9 cellular contexts compared by ENCODE assay signal in genomic region chr1:67652800-67653199, GRCh38. TPM values are rescaled to one million over a fixed set of nuclear protein-coding genes. Genes with fewer than 3 reads are reported as not detected.
DNase-seq lines count a peak whose midpoint lies in the region; ATAC-seq and TF ChIP-seq lines count a peak whose summit lies in the region.
"Had no signal": no experiment of that assay in that cellular context is flagged by ENCODE, and none has a peak within 500 bp of the region (broad histone marks: within the 10 kb centered on the region; RNA-seq: fewer than 3 reads in every experiment).

No MANE protein-coding gene starts in this region.

- H3K27me3 Mint-ChIP-seq in osteocyte (ENCODE audit: unreplicated experiment), result no peaks in the 10 kb centered on the region

- no peak overlapping the region for H3K27ac Mint-ChIP-seq in osteocyte (ENCODE audit: unreplicated experiment)

- H3K4me3 Mint-ChIP-seq in osteocyte (ENCODE audit: unreplicated experiment), result no peak overlapping the region

- H3K36me3 Mint-ChIP-seq in osteocyte (ENCODE audit: unreplicated experiment), result no peaks in the 10 kb centered on the region

- no peaks in the 10 kb centered on the region for H3K4me1 Mint-ChIP-seq in osteocyte (ENCODE audit: unreplicated experiment)

- ATAC-seq in GM19438 (IDR thresholded peaks at IDR 0.05; ENCODE audit: low read depth, unreplicated experiment) (peak; percentile 52), GM21528 (IDR thresholded peaks at IDR 0.05; ENCODE audit: low FRiP score, unreplicated experiment) (no peak)

- H3K4me3 ChIP-seq in fibroblast of mammary gland (ENCODE audit: control insufficient read depth, low read depth, low read length), result no peak overlapping the region

- TF ChIP-seq CTCF in fibroblast of mammary gland (conservative IDR thresholded peaks at IDR 0.05; ENCODE audit: control insufficient read depth, insufficient read depth, low read depth, low read length) (no peak), osteocyte (IDR thresholded peaks at IDR 0.05) (no peak)

- H3K9me3 Mint-ChIP-seq in osteocyte (ENCODE audit: unreplicated experiment), result no peaks in the 10 kb centered on the region

- DNase-seq in AG08395 (ENCODE audit: low spot score) (peak; percentile 72), NCI-H446 treated with DMSO at 0.1 percent for 48 hours (lab: John Stamatoyannopoulos, UW) (peak; percentile 14), fibroblast of mammary gland (ENCODE audit: low read depth) (peak; percentile 94), CD1c-positive myeloid dendritic cell (ENCODE audit: extremely low spot score) (no peak), osteocyte (ENCODE audit: extremely low spot score, unreplicated experiment) (no peak)
- no peak for DNase-seq in stimulated activated naive CD4-positive, alpha-beta T cell treated with Interleukin-2 at 50 U/mL for 16 hours (lab: John Stamatoyannopoulos, UW)
- DNase-seq: trophoblast cell had no signal

RNA-seq across cellular contexts. Expression of gene GADD45A, which starts 32.2 kb away (rescaled TPM):
- total RNA-seq in osteocyte, result 43.3 and 45.3 TPM in 2 replicates

Comparison
In these comparisons a context has a peak if more than half of its experiments do, and no peak if none do; other contexts are left out.
1. DNase-seq: peak in AG08395 (single experiment), NCI-H446 treated with DMSO at 0.1 percent for 48 hours (single experiment) and fibroblast of mammary gland (single experiment); none in CD1c-positive myeloid dendritic cell (single experiment), stimulated activated naive CD4-positive, alpha-beta T cell treated with Interleukin-2 at 50 U/mL for 16 hours (single experiment) and osteocyte (single experiment).